Comparison of ENCODE assay signal across 1 cellular context in genomic region chr17:76244721-76245120, GRCh38. TPM values are rescaled to one million over a fixed set of nuclear protein-coding genes. Genes with fewer than 3 reads are reported as not detected.
"Had no signal": no experiment of that assay in that cellular context is flagged by ENCODE, and none has a peak within 500 bp of the region (broad histone marks: within the 10 kb centered on the region; RNA-seq: fewer than 3 reads in every experiment).

No MANE protein-coding gene starts in this region.

RNA-seq across cellular contexts. Expression of gene RNF157, which starts 4.4 kb away (rescaled TPM):
- polyA plus RNA-seq: keratinocyte had no signal
